ENCODE assay signal across 17 cellular contexts in the genomic region with DNA sequence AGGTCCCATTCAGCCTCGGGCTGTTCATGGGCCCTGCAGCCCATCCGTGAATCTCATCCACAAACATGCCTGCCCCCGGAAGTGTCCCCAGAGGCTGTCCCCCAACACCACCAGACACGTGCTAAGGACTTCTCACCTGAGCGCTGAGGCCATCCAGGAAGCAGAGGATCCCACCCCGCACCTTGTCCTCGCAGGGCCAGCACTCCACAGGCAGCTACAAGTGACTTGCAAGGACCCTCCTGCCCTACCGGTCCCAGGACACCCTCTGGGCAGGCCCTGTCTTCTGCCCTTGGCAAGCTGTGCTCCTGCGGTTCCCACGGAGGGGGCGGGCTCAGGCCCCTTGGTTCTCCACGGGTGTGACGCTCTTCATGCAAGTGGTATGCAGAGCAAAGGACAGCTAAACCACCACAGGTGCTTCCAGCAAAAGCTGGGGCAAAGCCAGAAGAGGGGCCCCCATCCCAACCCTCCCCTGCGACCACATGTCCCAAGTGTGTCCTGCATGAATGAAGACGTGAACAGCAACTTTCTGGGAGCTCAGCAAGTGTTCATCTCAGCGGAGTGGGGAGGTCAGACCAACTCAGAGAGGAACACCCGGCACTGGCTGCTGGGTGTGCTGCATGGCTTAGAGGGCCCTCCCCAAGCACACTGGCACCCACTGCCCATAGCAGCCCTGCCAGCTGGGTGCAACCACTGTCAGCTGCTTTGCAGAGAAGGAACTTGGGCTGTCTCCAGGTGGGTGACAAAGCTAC.
"Had no signal": no experiment of that assay in that cellular context is flagged by ENCODE, and none has a peak within 500 bp of the region (broad histone marks: within the 10 kb centered on the region; RNA-seq: fewer than 3 reads in every experiment).

No MANE protein-coding gene starts in this region.

- H3K4me3 Mint-ChIP-seq: activated CD4-positive, alpha-beta memory T cell treated with anti-CD3 and anti-CD28 coated beads, Interleukin-2, amount 10 ng/mL, durations not matched to agents 7 days and 5 days; activated CD4-positive, alpha-beta T cell treated with anti-CD3 and anti-CD28 coated beads for 36 hours; activated T-cell treated with anti-CD3 and anti-CD28 coated beads, Interleukin-2, amount 50 U/mL, for 4 hours; brain; nephron; stimulated activated memory B cell treated with anti-CD40 and anti-IgM and Interleukin-4, amounts not matched to agents 10 μg/mL and 1 μg/mL and 100 μg/mL, for 72 hours; T-helper 17 cell had no signal

- H3K4me2 ChIP-seq: hepatocyte had no signal

- ATAC-seq: activated CD4-positive, alpha-beta T cell treated with anti-CD3 and anti-CD28 coated beads for 36 hours; activated naive CD4-positive, alpha-beta T cell treated with anti-CD3 and anti-CD28 coated beads, Interleukin-2, amount 50 U/mL, for 72 hours; activated T-cell treated with anti-CD3 and anti-CD28 coated beads, Interleukin-2, amount 50 U/mL, for 4 hours; left lung; T-helper 17 cell had no signal

- H3K4me3 ChIP-seq: coronary artery, hepatocyte, left lung, thyroid gland had no signal

- H3K4me1 Mint-ChIP-seq: activated CD4-positive, alpha-beta memory T cell treated with anti-CD3 and anti-CD28 coated beads, Interleukin-2, amount 10 ng/mL, durations not matched to agents 7 days and 5 days had no signal

- H3K9me3 ChIP-seq: thyroid gland had no signal

- H3K9me3 Mint-ChIP-seq: activated CD4-positive, alpha-beta memory T cell treated with anti-CD3 and anti-CD28 coated beads, Interleukin-2, amount 10 ng/mL, durations not matched to agents 7 days and 5 days; activated naive CD4-positive, alpha-beta T cell treated with anti-CD3 and anti-CD28 coated beads, Interleukin-2, amount 50 U/mL, for 72 hours; activated T-cell treated with anti-CD3 and anti-CD28 coated beads, Interleukin-2, amount 50 U/mL, for 4 hours had no signal

- H3K27ac Mint-ChIP-seq: activated CD4-positive, alpha-beta memory T cell treated with anti-CD3 and anti-CD28 coated beads, Interleukin-2, amount 10 ng/mL, durations not matched to agents 7 days and 5 days; activated CD4-positive, alpha-beta T cell treated with anti-CD3 and anti-CD28 coated beads for 36 hours; activated naive CD4-positive, alpha-beta T cell treated with anti-CD3 and anti-CD28 coated beads, Interleukin-2, amount 50 U/mL, for 72 hours; nephron; stimulated activated memory B cell treated with anti-CD40 and anti-IgM and Interleukin-4, amounts not matched to agents 10 μg/mL and 1 μg/mL and 100 μg/mL, for 72 hours; T-helper 17 cell had no signal

- H3K27me3 ChIP-seq: hepatocyte, thyroid gland had no signal

- H3K27ac ChIP-seq: coronary artery, hepatocyte, left lung, thyroid gland, WERI-Rb-1 had no signal

- H2AFZ ChIP-seq: hepatocyte had no signal

- H3K4me1 ChIP-seq: left lung, thyroid gland had no signal

- H3K36me3 ChIP-seq: left lung, thyroid gland, WERI-Rb-1 had no signal

- H3K79me2 ChIP-seq: hepatocyte had no signal

- H3K36me3 Mint-ChIP-seq: activated naive CD4-positive, alpha-beta T cell treated with anti-CD3 and anti-CD28 coated beads, Interleukin-2, amount 50 U/mL, for 72 hours; brain; stimulated activated memory B cell treated with anti-CD40 and anti-IgM and Interleukin-4, amounts not matched to agents 10 μg/mL and 1 μg/mL and 100 μg/mL, for 72 hours had no signal

- DNase-seq: activated CD4-positive, alpha-beta memory T cell treated with anti-CD3 and anti-CD28 coated beads, Interleukin-2, amount 10 ng/mL, durations not matched to agents 7 days and 5 days; activated CD4-positive, alpha-beta T cell treated with anti-CD3 and anti-CD28 coated beads for 36 hours; activated gamma-delta T cell; activated T-cell treated with anti-CD3 and anti-CD28 coated beads, Interleukin-2, amount 50 U/mL, for 4 hours; central memory CD4-positive, alpha-beta T cell; mesendoderm; stimulated activated CD4-positive, alpha-beta T cell treated with anti-CD3 and anti-CD28 coated beads, Interleukin-2, amount 100 ng/mL, for 48 hours; T-helper 17 cell; thyroid gland; WERI-Rb-1 had no signal
